In genomic region chr11:89442801-89443200, GRCh38 we compare ENCODE assay signal across 18 cellular contexts. TPM values are rescaled to one million over a fixed set of nuclear protein-coding genes. Genes with fewer than 3 reads are reported as not detected.
DNase-seq lines count a peak whose midpoint lies in the region; ATAC-seq, FAIRE-seq and TF ChIP-seq lines count a peak whose summit lies in the region.
"Had no signal": no experiment of that assay in that cellular context is flagged by ENCODE, and none has a peak within 500 bp of the region (broad histone marks: within the 10 kb centered on the region; RNA-seq: fewer than 3 reads in every experiment).

No MANE protein-coding gene starts in this region.

- intact Hi-C loops in ascending aorta (cut with DNase I): loop anchor here (10.0 kb wide), 1 partner anchor 172 kb away; no protein-coding TSS in a partner anchor

- no peak for ATAC-seq in HG03039 (IDR thresholded peaks at IDR 0.05; ENCODE audit: unreplicated experiment)
- ATAC-seq in activated naive CD4-positive, alpha-beta T cell treated with anti-CD3 and anti-CD28 coated beads, Interleukin-2, amount 50 U/mL, for 72 hours: no peak
- ATAC-seq: A549; CD8-positive, alpha-beta T cell had no signal

- H3K27me3 Mint-ChIP-seq in nephron progenitor cell (ENCODE audit: low read depth, poor library complexity) (no peaks in the 10 kb centered on the region), osteocyte (ENCODE audit: unreplicated experiment) (no peaks in the 10 kb centered on the region)

- H3K4me1 Mint-ChIP-seq in nephron progenitor cell (no peaks in the 10 kb centered on the region), osteocyte (ENCODE audit: unreplicated experiment) (peaks cover 10% of the 10 kb centered on the region)
- H3K4me1 Mint-ChIP-seq: CD14-positive monocyte had no signal

- H3K4me3 ChIP-seq in ascending aorta: no peak overlapping the region
- H3K4me3 ChIP-seq: A549, GM23248 had no signal

- H3K4me3 Mint-ChIP-seq in nephron progenitor cell (no peak overlapping the region), osteocyte (ENCODE audit: unreplicated experiment) (no peak overlapping the region)
- H3K4me3 Mint-ChIP-seq: CD14-positive monocyte; CD8-positive, alpha-beta T cell had no signal

- DNase-seq in ascending aorta (ENCODE audit: low spot score in 2 of 2) (no peak), dermis blood vessel endothelial cell (peak; percentile 12), nephron progenitor cell (no peak), osteocyte (ENCODE audit: extremely low spot score, unreplicated experiment) (no peak), D721Med (ENCODE audit: insufficient read length, low spot score) (no peak), ACHN (no peak)
- no peak for DNase-seq in activated naive CD4-positive, alpha-beta T cell treated with anti-CD3 and anti-CD28 coated beads, Interleukin-2, amount 50 U/mL, for 72 hours (ENCODE audit: low spot score in 2 of 2)
- DNase-seq: CD8-positive, alpha-beta T cell; COR-L47; DMS53; GF-D8; GM23248; H7; IMR-90 had no signal

- TF ChIP-seq CTCF in ascending aorta (IDR thresholded peaks at IDR 0.05) (no peak), nephron progenitor cell (IDR thresholded peaks at IDR 0.05) (no peak), osteocyte (IDR thresholded peaks at IDR 0.05) (no peak), D721Med (IDR thresholded peaks at IDR 0.05; ENCODE audit: insufficient read depth, missing control alignments) (no peak)

- H3K9me3 Mint-ChIP-seq in nephron progenitor cell (peaks cover 5% of the 10 kb centered on the region), osteocyte (ENCODE audit: unreplicated experiment) (peaks cover 6% of the 10 kb centered on the region)
- peaks cover 0 to 18% of the 10 kb centered on the region in 2 donors for H3K9me3 Mint-ChIP-seq in activated naive CD4-positive, alpha-beta T cell treated with anti-CD3 and anti-CD28 coated beads, Interleukin-2, amount 50 U/mL, for 72 hours
- H3K9me3 Mint-ChIP-seq: CD14-positive monocyte had no signal

- H3K36me3 ChIP-seq in ascending aorta: peaks cover 8 to 45% of the 10 kb centered on the region in 2 donors

- FAIRE-seq in D721Med (lab: Jason Lieb, UNC): no peak
- FAIRE-seq: A549 had no signal

- no peaks in the 10 kb centered on the region for H3K27me3 ChIP-seq in ascending aorta

- in situ Hi-C loops in ACHN (cut with HindIII; ENCODE audit: low pct_ligation_motif_present, low pct_unique_long_range_greater_than_20kb, low sequenced_read_pairs): no loop called here

- peaks cover 0 to 3% of the 10 kb centered on the region in 2 donors for H3K4me1 ChIP-seq in ascending aorta
- H3K4me1 ChIP-seq: A549 had no signal

- peak overlapping the region; percentile 32 to 48 for H3K27ac ChIP-seq in ascending aorta
- H3K27ac ChIP-seq: A549, GM23248 had no signal

- peaks cover 22% of the 10 kb centered on the region for H3K36me3 Mint-ChIP-seq in nephron progenitor cell (ENCODE audit: low read depth)
- H3K36me3 Mint-ChIP-seq in osteocyte (ENCODE audit: unreplicated experiment): peaks cover 39% of the 10 kb centered on the region
- H3K36me3 Mint-ChIP-seq in activated naive CD4-positive, alpha-beta T cell treated with anti-CD3 and anti-CD28 coated beads, Interleukin-2, amount 50 U/mL, for 72 hours: no peaks in the 10 kb centered on the region
- H3K36me3 Mint-ChIP-seq: CD14-positive monocyte; CD8-positive, alpha-beta T cell had no signal

- H3K9me3 ChIP-seq in ascending aorta: no peaks in the 10 kb centered on the region
- H3K9me3 ChIP-seq: A549 had no signal

- H3K27ac Mint-ChIP-seq in nephron progenitor cell (peak overlapping the region; percentile 39), osteocyte (ENCODE audit: unreplicated experiment) (peak overlapping the region; percentile 63)
- H3K27ac Mint-ChIP-seq in activated naive CD4-positive, alpha-beta T cell treated with anti-CD3 and anti-CD28 coated beads, Interleukin-2, amount 50 U/mL, for 72 hours: no peak overlapping the region
- H3K27ac Mint-ChIP-seq: CD14-positive monocyte; CD8-positive, alpha-beta T cell had no signal

RNA-seq across cellular contexts. Expression of gene NOX4, which starts 48.4 kb away (rescaled TPM):
- 125 TPM for total RNA-seq in ascending aorta
- total RNA-seq in dermis blood vessel endothelial cell: 30.6 and 59.8 TPM in 2 replicates
- 19.6 and 20.1 TPM in 2 replicates for total RNA-seq in osteocyte
- not detected for total RNA-seq in activated naive CD4-positive, alpha-beta T cell treated with anti-CD3 and anti-CD28 coated beads, Interleukin-2, amount 50 U/mL, for 72 hours
- total RNA-seq: CD8-positive, alpha-beta T cell; HT-29 had no signal

Comparison
In these comparisons a context has a peak if more than half of its experiments do, and no peak if none do; other contexts are left out.
1. H3K27ac Mint-ChIP-seq: peak in nephron progenitor cell (single experiment) and osteocyte (single experiment); none in activated naive CD4-positive, alpha-beta T cell treated with anti-CD3 and anti-CD28 coated beads, Interleukin-2, amount 50 U/mL, for 72 hours (0 of 2).
2. RNA of gene NOX4, which starts 48.4 kb away (total RNA-seq): 125 TPM in ascending aorta (single experiment), 30.6 to 59.8 TPM in dermis blood vessel endothelial cell and 19.6 to 20.1 TPM in osteocyte; not detected in activated naive CD4-positive, alpha-beta T cell treated with anti-CD3 and anti-CD28 coated beads, Interleukin-2, amount 50 U/mL, for 72 hours; every median in the first group is over 10 times any median in the second.